25 cellular contexts compared by ENCODE assay signal in genomic region chr16:79099701-79100100, GRCh38.
"Had no signal": no experiment of that assay in that cellular context is flagged by ENCODE, and none has a peak within 500 bp of the region (broad histone marks: within the 10 kb centered on the region; RNA-seq: fewer than 3 reads in every experiment).

No MANE protein-coding gene starts in this region.

- ATAC-seq: gastroesophageal sphincter; left colon; naive thymus-derived CD8-positive, alpha-beta T cell; right cardiac atrium had no signal

- H3K4me3 ChIP-seq: colonic mucosa, gastroesophageal sphincter, suprapubic skin, tibial artery had no signal

- H3K9me3 Mint-ChIP-seq: immature natural killer cell; memory B cell; naive thymus-derived CD8-positive, alpha-beta T cell had no signal

- H3K4me3 Mint-ChIP-seq: activated naive CD8-positive, alpha-beta T cell; immature natural killer cell; memory B cell; naive thymus-derived CD8-positive, alpha-beta T cell had no signal

- H3K4me1 ChIP-seq: colonic mucosa, gastroesophageal sphincter had no signal

- H3K27me3 ChIP-seq: colonic mucosa, gastroesophageal sphincter, suprapubic skin, tibial artery had no signal

- H3K27me3 Mint-ChIP-seq: activated naive CD8-positive, alpha-beta T cell; naive thymus-derived CD8-positive, alpha-beta T cell had no signal

- H3K36me3 ChIP-seq: colonic mucosa, gastroesophageal sphincter, suprapubic skin, tibial artery had no signal

- H3K27ac ChIP-seq: colonic mucosa, gastroesophageal sphincter, suprapubic skin, tibial artery, VCaP had no signal

- H3K36me3 Mint-ChIP-seq: activated naive CD8-positive, alpha-beta T cell; naive thymus-derived CD8-positive, alpha-beta T cell had no signal

- H3K9me3 ChIP-seq: colonic mucosa, gastroesophageal sphincter, suprapubic skin, tibial artery had no signal

- H3K27ac Mint-ChIP-seq: activated naive CD8-positive, alpha-beta T cell; immature natural killer cell; memory B cell; naive thymus-derived CD8-positive, alpha-beta T cell had no signal

- DNase-seq: activated CD4-positive, alpha-beta T cell treated with anti-CD3 and anti-CD28 coated beads for 4 hours; activated CD4-positive, alpha-beta T cell treated with anti-CD3 and anti-CD28 coated beads, Interleukin-2, amount 50 U/mL, for 4 hours; activated effector memory CD4-positive, alpha-beta T cell treated with Interleukin-2 at 50 U/mL for 16 hours; activated naive CD4-positive, alpha-beta T cell treated with Interleukin-2 at 50 U/mL for 16 hours; activated T-cell treated with anti-CD3 and anti-CD28 coated beads for 4 hours; anterior cingulate cortex; colonic mucosa; effector memory CD4-positive, alpha-beta T cell; erythroblast; head of caudate nucleus; hypothalamus; immature natural killer cell; kidney; left colon; naive thymus-derived CD8-positive, alpha-beta T cell; right cardiac atrium; stimulated activated CD4-positive, alpha-beta T cell treated with anti-CD3 and anti-CD28 coated beads, Interleukin-15, amount 100 ng/mL, for 24 hours; stimulated activated CD4-positive, alpha-beta T cell treated with anti-CD3 and anti-CD28 coated beads, Interleukin-2, amount 100 ng/mL, for 24 hours; stimulated activated naive CD4-positive, alpha-beta T cell; tibial artery had no signal
